8 cellular contexts compared by ENCODE assay signal in the genomic region with DNA sequence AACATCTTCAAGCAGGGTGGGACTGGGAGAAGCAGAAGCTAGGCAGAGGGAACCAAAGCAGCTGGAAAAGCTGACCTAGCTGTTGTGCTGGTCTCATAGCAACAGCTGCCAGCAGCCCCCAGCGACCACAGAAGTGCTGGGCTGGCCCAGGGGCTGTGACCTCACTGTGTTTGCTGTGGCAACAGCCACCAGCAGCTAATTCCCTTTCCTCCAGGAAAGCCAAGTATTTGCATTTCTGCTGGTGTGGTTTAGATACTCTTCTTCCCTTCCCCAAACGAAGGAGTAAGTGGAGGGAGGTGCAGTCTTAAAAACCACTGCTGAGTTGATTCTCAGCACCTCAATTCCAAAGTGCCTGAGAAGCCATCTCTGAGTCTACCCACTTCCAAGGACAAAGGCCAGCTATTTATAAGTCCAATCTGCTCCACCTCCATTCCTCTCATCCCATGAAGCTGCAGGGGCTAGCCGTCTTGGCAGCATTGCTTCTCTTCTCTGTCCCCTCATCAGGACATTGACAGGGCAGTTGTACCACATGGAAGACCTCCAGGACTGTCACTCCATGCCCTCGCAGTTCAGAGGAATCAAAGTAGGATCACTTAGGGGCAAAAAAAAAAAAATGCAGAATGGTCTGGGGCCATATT. TPM values are rescaled to one million over a fixed set of nuclear protein-coding genes. Genes with fewer than 3 reads are reported as not detected.
DNase-seq lines count a peak whose midpoint lies in the region; ATAC-seq and TF ChIP-seq lines count a peak whose summit lies in the region.

No MANE protein-coding gene starts in this region.

- H3K4me3 ChIP-seq in AG10803 (ENCODE audit: low read length) = no peak overlapping the region
- no peak overlapping the region for H3K4me3 ChIP-seq in endodermal cell (ENCODE audit: low read length)

- H3K27me3 ChIP-seq in endodermal cell (ENCODE audit: control insufficient read depth, insufficient read depth, low read length, poor library complexity, severe bottlenecking) = no peaks in the 10 kb centered on the region

- no peaks in the 10 kb centered on the region for H3K27me3 Mint-ChIP-seq in endodermal cell (ENCODE audit: insufficient read depth)
- no peaks in the 10 kb centered on the region for H3K27me3 Mint-ChIP-seq in naive B cell

- ATAC-seq in GM19025 (IDR thresholded peaks at IDR 0.05; ENCODE audit: low read depth, unreplicated experiment) (peak; percentile 19), naive B cell (ENCODE audit: low read depth in 2 of 2) (peak; percentile 39 to 56)

- peak overlapping the region; percentile 90 for H3K27ac Mint-ChIP-seq in endodermal cell
- H3K27ac Mint-ChIP-seq in naive B cell = peak overlapping the region; percentile 96 to 99 (median 98)

- H3K4me1 Mint-ChIP-seq in endodermal cell (peaks cover 6% of the 10 kb centered on the region), naive B cell (peaks cover 46 to 71% (median 60%) of the 10 kb centered on the region in 3 donors)

- H3K4me1 ChIP-seq in endodermal cell (ENCODE audit: control insufficient read depth, insufficient read depth, low read length) = peaks cover 7% of the 10 kb centered on the region

- DNase-seq in AG10803 (ENCODE audit: low read depth) (peak; percentile 93), T follicular helper cell (ENCODE audit: low read depth) (peak; percentile 52), endodermal cell (no peak), naive B cell (peak; percentile 48), NCI-H510A treated with DMSO at 0.1 percent for 48 hours (lab: John Stamatoyannopoulos, UW) (no peak), inferior parietal cortex (ENCODE audit: extremely low spot score) (no peak), NCI-H1092 (lab: John Stamatoyannopoulos, UW) (no peak)

- no peaks in the 10 kb centered on the region for H3K9me3 ChIP-seq in endodermal cell (ENCODE audit: control insufficient read depth, low read length)

- H3K36me3 Mint-ChIP-seq in endodermal cell (ENCODE audit: low read depth) (peaks cover 88% of the 10 kb centered on the region), naive B cell (peaks cover 12 to 19% of the 10 kb centered on the region in 2 donors)

- H3K9ac ChIP-seq in endodermal cell (ENCODE audit: extremely low read depth, low read length, poor library complexity, severe bottlenecking) = peak overlapping the region; percentile 54

- H3K4me3 Mint-ChIP-seq in endodermal cell (no peak overlapping the region), naive B cell (peak overlapping the region in 7 of 8 donors; percentile 6 to 82 (median 66))

- TF ChIP-seq CTCF in AG10803 (conservative IDR thresholded peaks at IDR 0.05; ENCODE audit: low read length) (no peak), endodermal cell (conservative IDR thresholded peaks at IDR 0.05) (no peak)

- peak overlapping the region; percentile 55 for H3K27ac ChIP-seq in endodermal cell (ENCODE audit: low read depth, low read length)

- H3K36me3 ChIP-seq in endodermal cell (ENCODE audit: control insufficient read depth, insufficient read depth, low read length) = peaks cover 92% of the 10 kb centered on the region

- H3K9me3 Mint-ChIP-seq in endodermal cell = no peaks in the 10 kb centered on the region
- no peaks in the 10 kb centered on the region for H3K9me3 Mint-ChIP-seq in naive B cell

- 93 to 100% methylated on average over 1 to 4 of the region's 4 CpGs for WGBS in endodermal cell (ENCODE audit: insufficient coverage in 1 of 2, insufficient read length in 1 of 2), 2 experiments

RNA-seq across cellular contexts. Expression of a gene that starts 11.5 kb away (rescaled TPM):
- 10 to 100 TPM; 38.4 to 44.6 TPM for total RNA-seq in endodermal cell
- polyA plus RNA-seq in endodermal cell (2013, experiment 1 of 2) = 33.6 TPM
- 29.5 TPM for polyA plus RNA-seq in endodermal cell (2013, experiment 2 of 2)
- 10 to 100 TPM; 19.8 to 37.2 (median 31.7) TPM for polyA plus RNA-seq in naive B cell (ENCODE audit: low read depth in 6 of 6)

RNA-seq across cellular contexts. Expression of a gene that starts 34.3 kb away (rescaled TPM):
- total RNA-seq in endodermal cell = 100 to 1,000 TPM; 211 to 225 TPM
- polyA plus RNA-seq in endodermal cell (2013, experiment 1 of 2) = 216 TPM
- 207 TPM for polyA plus RNA-seq in endodermal cell (2013, experiment 2 of 2)
- 10 to 100 TPM; 26.2 to 85.3 (median 54.4) TPM for polyA plus RNA-seq in naive B cell (ENCODE audit: low read depth in 6 of 6)

RNA-seq across cellular contexts. Expression of a gene that starts 55.3 kb away (rescaled TPM):
- 10 to 100 TPM; 56.3 to 60.1 TPM for total RNA-seq in endodermal cell
- polyA plus RNA-seq in endodermal cell (2013, experiment 1 of 2) = 21.7 TPM
- 26.9 TPM for polyA plus RNA-seq in endodermal cell (2013, experiment 2 of 2)
- 10 to 100 TPM; 20.1 to 61.9 (median 35.4) TPM for polyA plus RNA-seq in naive B cell (ENCODE audit: low read depth in 6 of 6)

Comparison
In these comparisons a context has a peak if more than half of its experiments do, and no peak if none do; other contexts are left out.
1. DNase-seq: peak in AG10803 (single experiment), T follicular helper cell (single experiment) and naive B cell (single experiment); none in endodermal cell (single experiment), NCI-H510A treated with DMSO at 0.1 percent for 48 hours (single experiment), inferior parietal cortex (single experiment) and NCI-H1092 (single experiment).